Comparison of ENCODE assay signal across 21 cellular contexts in the genomic region with DNA sequence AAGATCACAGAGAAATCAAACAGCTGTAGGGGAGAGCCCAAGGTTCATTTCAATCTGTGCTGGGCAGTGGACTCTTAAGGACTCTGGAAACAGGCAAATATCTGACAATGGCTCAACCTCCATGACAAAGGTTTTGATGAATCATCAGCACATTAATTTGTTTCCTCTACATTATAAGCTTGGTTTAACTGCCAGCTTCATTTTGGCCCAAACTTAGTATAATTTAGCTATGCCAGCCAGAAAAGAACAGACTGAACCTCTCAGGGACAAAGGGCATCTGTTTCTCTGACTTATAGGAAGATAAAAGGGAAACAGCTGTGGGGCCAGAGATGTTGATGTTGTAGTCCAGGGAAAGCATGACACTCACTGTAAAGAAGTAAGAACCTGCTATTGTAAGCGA.
DNase-seq lines count a peak whose midpoint lies in the region; ATAC-seq and TF ChIP-seq lines count a peak whose summit lies in the region.
"Had no signal": no experiment of that assay in that cellular context is flagged by ENCODE, and none has a peak within 500 bp of the region (broad histone marks: within the 10 kb centered on the region; RNA-seq: fewer than 3 reads in every experiment).

No MANE protein-coding gene starts in this region.

- TF ChIP-seq CTCF in MCF 10A (IDR thresholded peaks at IDR 0.05; ENCODE audit: unreplicated experiment) = no peak
- no peak for TF ChIP-seq CTCF in breast epithelium (IDR thresholded peaks at IDR 0.05)

- DNase-seq in MCF 10A (ENCODE audit: unreplicated experiment) = peak; percentile 14
- no peak for DNase-seq in breast epithelium (ENCODE audit: low spot score in 2 of 2)
- peak; percentile 20 to 62 for DNase-seq in SJCRH30
- peak; percentile 12 for DNase-seq in left kidney (ENCODE audit: low read depth, low spot score)
- DNase-seq in NCI-H1436 treated with DMSO at 0.1 percent for 48 hours (lab: John Stamatoyannopoulos, UW) = no peak
- no peak for DNase-seq in DMS153 (lab: John Stamatoyannopoulos, UW)
- DNase-seq: activated CD8-positive, alpha-beta memory T cell treated with anti-CD3 and anti-CD28 coated beads, Interleukin-2, amount 50 U/mL, for 48 hours; activated naive CD8-positive, alpha-beta T cell treated with anti-CD3 and anti-CD28 coated beads for 36 hours; effector memory CD8-positive, alpha-beta T cell; natural killer cell; NCI-H1930; NCI-H510A; right cardiac atrium; stomach; transverse colon had no signal

- no peaks in the 10 kb centered on the region for H3K4me1 Mint-ChIP-seq in MCF 10A (ENCODE audit: insufficient read depth, unreplicated experiment)
- H3K4me1 Mint-ChIP-seq: activated naive CD8-positive, alpha-beta T cell treated with anti-CD3 and anti-CD28 coated beads for 36 hours; natural killer cell had no signal

- H3K27me3 ChIP-seq in breast epithelium (no peaks in the 10 kb centered on the region), SJCRH30 (no peaks in the 10 kb centered on the region)
- H3K27me3 ChIP-seq: BLaER1 treated with 17β-estradiol and CSF1 and Interleukin-3, amounts not matched to agents 10 nM and 100 nM; stomach; transverse colon had no signal

- H3K27me3 Mint-ChIP-seq in MCF 10A (ENCODE audit: insufficient read depth, unreplicated experiment) = no peaks in the 10 kb centered on the region
- H3K27me3 Mint-ChIP-seq: effector memory CD8-positive, alpha-beta T cell had no signal

- intact Hi-C loops in MCF 10A (cut with micrococcal nuclease) (no loop called here), breast epithelium (cut with DNase I; ENCODE audit: low total_unique reads) (no loop called here)

- no peaks in the 10 kb centered on the region for H3K4me1 ChIP-seq in breast epithelium
- H3K4me1 ChIP-seq in SJCRH30 = peaks cover 6% of the 10 kb centered on the region
- H3K4me1 ChIP-seq: BLaER1 treated with 17β-estradiol and CSF1 and Interleukin-3, amounts not matched to agents 10 nM and 100 nM; stomach; transverse colon had no signal

- POLR2A ChIA-PET in MCF 10A (lab: Yijun Ruan, JAX) = interaction anchor here (1.6 kb wide), 1 partner anchor 16 kb away, joined by 3 read pairs; no protein-coding TSS in a partner anchor

- H3K9me3 ChIP-seq in breast epithelium = no peaks in the 10 kb centered on the region
- no peaks in the 10 kb centered on the region for H3K9me3 ChIP-seq in SJCRH30 (replicated peaks)
- H3K9me3 ChIP-seq: transverse colon had no signal

- H3K4me3 Mint-ChIP-seq in MCF 10A (ENCODE audit: unreplicated experiment) = no peak overlapping the region
- H3K4me3 Mint-ChIP-seq: activated naive CD8-positive, alpha-beta T cell treated with anti-CD3 and anti-CD28 coated beads for 36 hours; effector memory CD8-positive, alpha-beta T cell; natural killer cell had no signal

- ATAC-seq in HG02981 (IDR thresholded peaks at IDR 0.05; ENCODE audit: unreplicated experiment) = no peak
- no peak for ATAC-seq in HG02588 (IDR thresholded peaks at IDR 0.05; ENCODE audit: unreplicated experiment)
- ATAC-seq: effector memory CD8-positive, alpha-beta T cell; left lobe of liver; natural killer cell; right cardiac atrium had no signal

- no peaks in the 10 kb centered on the region for H3K36me3 Mint-ChIP-seq in MCF 10A (ENCODE audit: insufficient read depth, unreplicated experiment)
- H3K36me3 Mint-ChIP-seq: activated naive CD8-positive, alpha-beta T cell treated with anti-CD3 and anti-CD28 coated beads for 36 hours; natural killer cell had no signal

- no peak for TF ChIP-seq POLR2A in breast epithelium (IDR thresholded peaks at IDR 0.05)

- H3K27ac ChIP-seq in breast epithelium = no peak overlapping the region
- H3K27ac ChIP-seq in SJCRH30 = no peak overlapping the region
- H3K27ac ChIP-seq: BLaER1 treated with 17β-estradiol and CSF1 and Interleukin-3, amounts not matched to agents 10 nM and 100 nM; RWPE1; stomach; transverse colon had no signal

- peaks cover 8% of the 10 kb centered on the region for H3K9me3 Mint-ChIP-seq in MCF 10A (ENCODE audit: unreplicated experiment)
- H3K9me3 Mint-ChIP-seq: activated naive CD8-positive, alpha-beta T cell treated with anti-CD3 and anti-CD28 coated beads for 36 hours had no signal

- H3K4me3 ChIP-seq in breast epithelium (no peak overlapping the region), SJCRH30 (no peak overlapping the region)
- H3K4me3 ChIP-seq: BLaER1 treated with 17β-estradiol and CSF1 and Interleukin-3, amounts not matched to agents 10 nM and 100 nM; stomach; transverse colon had no signal

- H3K27ac Mint-ChIP-seq in MCF 10A (ENCODE audit: low read depth, unreplicated experiment) = no peak overlapping the region
- H3K27ac Mint-ChIP-seq: activated naive CD8-positive, alpha-beta T cell treated with anti-CD3 and anti-CD28 coated beads for 36 hours; activated T-helper 2 cell treated with anti-CD3 and anti-CD28 coated beads, Interferon-gamma antibody, Interleukin-2, Interleukin-4, amounts not matched to agents 10 μg/mL and 5 μg/mL and 100 μg/mL, durations not matched to agents 14 hours and 24 hours and 36 hours; effector memory CD8-positive, alpha-beta T cell; natural killer cell had no signal

- CTCF ChIA-PET in MCF 10A (lab: Yijun Ruan, JAX) = interaction anchor here (0.7 to 0.9 kb wide), 2 partner anchors 10 to 346 kb away, joined by 3 read pairs; no protein-coding TSS in a partner anchor

- H3K36me3 ChIP-seq in breast epithelium (no peaks in the 10 kb centered on the region), SJCRH30 (no peaks in the 10 kb centered on the region)
- H3K36me3 ChIP-seq: BLaER1 treated with 17β-estradiol and CSF1 and Interleukin-3, amounts not matched to agents 10 nM and 100 nM; stomach; transverse colon had no signal

- BruUV-seq in MCF 10A (replicated peaks; lab: Mats Ljungman, UMichigan) = no TSS peak

Comparison
In these comparisons a context has a peak if more than half of its experiments do, and no peak if none do; other contexts are left out.
1. DNase-seq: peak in MCF 10A (single experiment), SJCRH30 (2 of 2) and left kidney (single experiment); none in breast epithelium (0 of 2), NCI-H1436 treated with DMSO at 0.1 percent for 48 hours (single experiment) and DMS153 (single experiment).